Comparison of ENCODE assay signal across 19 cellular contexts in genomic region chr10:97779492-97779891, GRCh38. TPM values are rescaled to one million over a fixed set of nuclear protein-coding genes. Genes with fewer than 3 reads are reported as not detected.
DNase-seq lines count a peak whose midpoint lies in the region; ATAC-seq and TF ChIP-seq lines count a peak whose summit lies in the region.
"Had no signal": no experiment of that assay in that cellular context is flagged by ENCODE, and none has a peak within 500 bp of the region (broad histone marks: within the 10 kb centered on the region; RNA-seq: fewer than 3 reads in every experiment).

No MANE protein-coding gene starts in this region.

- TF ChIP-seq POLR2A in body of pancreas (IDR thresholded peaks at IDR 0.05), result no peak

- no peak overlapping the region for H3K27ac ChIP-seq in CD4-positive, alpha-beta T cell (ENCODE audit: low read depth, low read length)
- peak overlapping the region in 3 of 4 donors; percentile 87 to 91 (median 90) for H3K27ac ChIP-seq in body of pancreas
- H3K27ac ChIP-seq: 22Rv1, A549, GM23248, HL-60 had no signal

- ATAC-seq in activated CD8-positive, alpha-beta T cell treated with anti-CD3 and anti-CD28 coated beads, Interleukin-2, amount 10 ng/mL, durations not matched to agents 7 days and 5 days, result no peak
- ATAC-seq in activated CD8-positive, alpha-beta T cell treated with anti-CD3 and anti-CD28 coated beads for 36 hours, result no peak
- no peak for ATAC-seq in CD4-positive, alpha-beta T cell (ENCODE audit: poor library complexity)
- ATAC-seq in body of pancreas, result no peak
- ATAC-seq: A549 had no signal

- H3K27me3 Mint-ChIP-seq in activated CD8-positive, alpha-beta T cell treated with anti-CD3 and anti-CD28 coated beads, Interleukin-2, amount 10 ng/mL, durations not matched to agents 7 days and 5 days (ENCODE audit: low read depth), result peaks cover 5% of the 10 kb centered on the region
- no peaks in the 10 kb centered on the region for H3K27me3 Mint-ChIP-seq in activated CD8-positive, alpha-beta T cell treated with anti-CD3 and anti-CD28 coated beads for 36 hours
- no peaks in the 10 kb centered on the region for H3K27me3 Mint-ChIP-seq in CD4-positive, alpha-beta T cell
- no peaks in the 10 kb centered on the region for H3K27me3 Mint-ChIP-seq in progenitor cell of endocrine pancreas

- 68 to 69% methylated on average over 4 of the region's 4 CpGs for WGBS in body of pancreas, 2 donors

- POLR2A ChIA-PET in activated CD8-positive, alpha-beta T cell treated with anti-CD3 and anti-CD28 coated beads, Interleukin-2, amount 10 ng/mL, durations not matched to agents 7 days and 5 days (lab: Charles Lee), result interaction anchor here (1.1 kb wide), 1 partner anchor 17 kb away, joined by 3 read pairs; no protein-coding TSS in a partner anchor
- POLR2A ChIA-PET in activated CD8-positive, alpha-beta T cell treated with anti-CD3 and anti-CD28 coated beads for 36 hours (lab: Charles Lee), result no interaction called here
- POLR2A ChIA-PET in CD4-positive, alpha-beta T cell (lab: Charles Lee), result no interaction called here

- no peak for DNase-seq in activated CD8-positive, alpha-beta T cell treated with anti-CD3 and anti-CD28 coated beads, Interleukin-2, amount 10 ng/mL, durations not matched to agents 7 days and 5 days
- DNase-seq in activated CD8-positive, alpha-beta T cell treated with anti-CD3 and anti-CD28 coated beads for 36 hours, result no peak
- DNase-seq in CD4-positive, alpha-beta T cell, result no peak
- DNase-seq in body of pancreas (no peak), progenitor cell of endocrine pancreas (ENCODE audit: low spot score, unreplicated experiment) (no peak), activated gamma-delta T cell (lab: John Stamatoyannopoulos, UW) (no peak)
- DNase-seq in activated CD4-positive, CD25-positive, alpha-beta regulatory T cell treated with anti-CD3 and anti-CD28 coated beads, Interleukin-2, amount 50 U/mL, for 72 hours, result no peak
- DNase-seq: AML-193, Caco-2, DMS153, GDM1, GM23248, IMR-90 had no signal

- CTCF ChIA-PET in activated CD8-positive, alpha-beta T cell treated with anti-CD3 and anti-CD28 coated beads, Interleukin-2, amount 10 ng/mL, durations not matched to agents 7 days and 5 days (lab: Charles Lee), result interaction anchor here (0.7 to 5.0 kb wide), 3 partner anchors 12 to 90 kb away, joined by 3 to 46 read pairs (median 20); no protein-coding TSS in a partner anchor
- CTCF ChIA-PET in activated CD8-positive, alpha-beta T cell treated with anti-CD3 and anti-CD28 coated beads for 36 hours (lab: Charles Lee), result interaction anchor here (1.0 to 4.7 kb wide), 5 partner anchors 20 to 262 kb away, joined by 3 to 28 read pairs (median 4); no protein-coding TSS in a partner anchor
- CTCF ChIA-PET in CD4-positive, alpha-beta T cell (lab: Charles Lee), result interaction anchor here (0.6 kb wide), 1 partner anchor 63 kb away, joined by 3 read pairs; no protein-coding TSS in a partner anchor

- H3K27ac Mint-ChIP-seq in activated CD8-positive, alpha-beta T cell treated with anti-CD3 and anti-CD28 coated beads, Interleukin-2, amount 10 ng/mL, durations not matched to agents 7 days and 5 days, result peak overlapping the region; percentile 11
- no peak overlapping the region for H3K27ac Mint-ChIP-seq in activated CD8-positive, alpha-beta T cell treated with anti-CD3 and anti-CD28 coated beads for 36 hours
- peak overlapping the region; percentile 84 for H3K27ac Mint-ChIP-seq in CD4-positive, alpha-beta T cell
- peak overlapping the region; percentile 39 for H3K27ac Mint-ChIP-seq in progenitor cell of endocrine pancreas

- no peaks in the 10 kb centered on the region for H3K27me3 ChIP-seq in CD4-positive, alpha-beta T cell (ENCODE audit: control insufficient read depth, insufficient read depth, low read length)
- H3K27me3 ChIP-seq in body of pancreas, result no peaks in the 10 kb centered on the region

- H3K36me3 Mint-ChIP-seq in activated CD8-positive, alpha-beta T cell treated with anti-CD3 and anti-CD28 coated beads, Interleukin-2, amount 10 ng/mL, durations not matched to agents 7 days and 5 days (ENCODE audit: low read depth), result no peaks in the 10 kb centered on the region
- no peaks in the 10 kb centered on the region for H3K36me3 Mint-ChIP-seq in activated CD8-positive, alpha-beta T cell treated with anti-CD3 and anti-CD28 coated beads for 36 hours (ENCODE audit: low read depth)
- no peaks in the 10 kb centered on the region for H3K36me3 Mint-ChIP-seq in CD4-positive, alpha-beta T cell (ENCODE audit: low read depth)
- H3K36me3 Mint-ChIP-seq in progenitor cell of endocrine pancreas (ENCODE audit: insufficient read depth), result peaks cover 7% of the 10 kb centered on the region
- H3K36me3 Mint-ChIP-seq: CD14-positive monocyte had no signal

- H3K36me3 ChIP-seq in body of pancreas (replicated peaks in 1 of 2; ENCODE audit: insufficient read depth in 1 of 2, low read depth in 2 of 2), result no peaks in the 10 kb centered on the region
- H3K36me3 ChIP-seq: HAP-1 had no signal

- H3K4me3 ChIP-seq in body of pancreas, result no peak overlapping the region
- H3K4me3 ChIP-seq: A549, GM23248, HAP-1 had no signal

- H3K9me3 Mint-ChIP-seq in activated CD8-positive, alpha-beta T cell treated with anti-CD3 and anti-CD28 coated beads, Interleukin-2, amount 10 ng/mL, durations not matched to agents 7 days and 5 days (ENCODE audit: insufficient read depth), result no peaks in the 10 kb centered on the region
- H3K9me3 Mint-ChIP-seq in activated CD8-positive, alpha-beta T cell treated with anti-CD3 and anti-CD28 coated beads for 36 hours, result no peaks in the 10 kb centered on the region
- H3K9me3 Mint-ChIP-seq in CD4-positive, alpha-beta T cell, result no peaks in the 10 kb centered on the region
- H3K9me3 Mint-ChIP-seq in progenitor cell of endocrine pancreas (ENCODE audit: low read depth), result no peaks in the 10 kb centered on the region
- H3K9me3 Mint-ChIP-seq: CD14-positive monocyte had no signal

- peaks cover 96% of the 10 kb centered on the region for H3K4me1 ChIP-seq in body of pancreas
- H3K4me1 ChIP-seq: A549, HAP-1 had no signal

- peaks cover 33% of the 10 kb centered on the region for H3K4me1 Mint-ChIP-seq in activated CD8-positive, alpha-beta T cell treated with anti-CD3 and anti-CD28 coated beads, Interleukin-2, amount 10 ng/mL, durations not matched to agents 7 days and 5 days (ENCODE audit: low read depth)
- peaks cover 33% of the 10 kb centered on the region for H3K4me1 Mint-ChIP-seq in activated CD8-positive, alpha-beta T cell treated with anti-CD3 and anti-CD28 coated beads for 36 hours (ENCODE audit: low read depth)
- peaks cover 36% of the 10 kb centered on the region for H3K4me1 Mint-ChIP-seq in CD4-positive, alpha-beta T cell (ENCODE audit: low read depth)
- H3K4me1 Mint-ChIP-seq in progenitor cell of endocrine pancreas (ENCODE audit: low read depth), result peaks cover 46% of the 10 kb centered on the region
- H3K4me1 Mint-ChIP-seq: CD14-positive monocyte had no signal

- intact Hi-C loops in activated CD8-positive, alpha-beta T cell treated with anti-CD3 and anti-CD28 coated beads for 36 hours (cut with micrococcal nuclease), result no loop called here
- intact Hi-C loops in CD4-positive, alpha-beta T cell (cut with DNase I, micrococcal nuclease), result no loop called here
- intact Hi-C loops in body of pancreas (cut with DNase I), result no loop called here

- H3K9me3 ChIP-seq in CD4-positive, alpha-beta T cell (ENCODE audit: control insufficient read depth, low read length), result no peaks in the 10 kb centered on the region
- H3K9me3 ChIP-seq in body of pancreas, result no peaks in the 10 kb centered on the region
- H3K9me3 ChIP-seq: A549, Caco-2, HAP-1 had no signal

- H3K4me3 Mint-ChIP-seq in activated CD8-positive, alpha-beta T cell treated with anti-CD3 and anti-CD28 coated beads, Interleukin-2, amount 10 ng/mL, durations not matched to agents 7 days and 5 days, result no peak overlapping the region
- no peak overlapping the region for H3K4me3 Mint-ChIP-seq in activated CD8-positive, alpha-beta T cell treated with anti-CD3 and anti-CD28 coated beads for 36 hours
- no peak overlapping the region for H3K4me3 Mint-ChIP-seq in CD4-positive, alpha-beta T cell
- H3K4me3 Mint-ChIP-seq in progenitor cell of endocrine pancreas (ENCODE audit: low read depth), result no peak overlapping the region
- H3K4me3 Mint-ChIP-seq: CD14-positive monocyte had no signal

- TF ChIP-seq CTCF in activated CD8-positive, alpha-beta T cell treated with anti-CD3 and anti-CD28 coated beads for 36 hours (IDR thresholded peaks at IDR 0.05), result no peak
- TF ChIP-seq CTCF in CD4-positive, alpha-beta T cell (IDR thresholded peaks at IDR 0.05), result no peak
- TF ChIP-seq CTCF in body of pancreas (IDR thresholded peaks at IDR 0.05) (no peak), progenitor cell of endocrine pancreas (IDR thresholded peaks at IDR 0.05; ENCODE audit: unreplicated experiment) (no peak)

RNA-seq across cellular contexts. Expression of gene SFRP5, which starts 7.7 kb away (rescaled TPM):
- total RNA-seq in activated CD8-positive, alpha-beta T cell treated with anti-CD3 and anti-CD28 coated beads, Interleukin-2, amount 10 ng/mL, durations not matched to agents 7 days and 5 days, result under 1 TPM; 0.24 to 0.42 TPM
- under 1 TPM; 0.60 to 0.74 TPM for total RNA-seq in activated CD8-positive, alpha-beta T cell treated with anti-CD3 and anti-CD28 coated beads for 36 hours
- total RNA-seq in CD4-positive, alpha-beta T cell, result not detected
- total RNA-seq in body of pancreas (100 to 1,000 TPM; 163 to 226 TPM), progenitor cell of endocrine pancreas (73.1 and 81.0 TPM in 2 replicates)
- total RNA-seq: GM23248, H4, IMR-90 had no signal

RNA-seq across cellular contexts. Expression of gene ZFYVE27, which starts 42.6 kb away (rescaled TPM):
- 10 to 100 TPM; 23.8 to 27.3 TPM for total RNA-seq in activated CD8-positive, alpha-beta T cell treated with anti-CD3 and anti-CD28 coated beads, Interleukin-2, amount 10 ng/mL, durations not matched to agents 7 days and 5 days
- total RNA-seq in activated CD8-positive, alpha-beta T cell treated with anti-CD3 and anti-CD28 coated beads for 36 hours, result 10 to 100 TPM; 18.1 to 20.1 TPM
- total RNA-seq in CD4-positive, alpha-beta T cell, result 10 to 100 TPM; 58.4 to 60.6 TPM
- total RNA-seq in body of pancreas, result 10 to 100 TPM; 14.8 to 32.6 TPM
- 43.4 and 44.2 TPM in 2 replicates for total RNA-seq in progenitor cell of endocrine pancreas

Comparison
In these comparisons a context has a peak if more than half of its experiments do, and no peak if none do; other contexts are left out.
1. RNA of gene SFRP5, which starts 7.7 kb away (total RNA-seq): 163 to 226 TPM in body of pancreas and 73.1 to 81.0 TPM in progenitor cell of endocrine pancreas; 0.60 to 0.74 TPM in activated CD8-positive, alpha-beta T cell treated with anti-CD3 and anti-CD28 coated beads for 36 hours, 0.24 to 0.42 TPM in activated CD8-positive, alpha-beta T cell treated with anti-CD3 and anti-CD28 coated beads, Interleukin-2, amount 10 ng/mL, durations not matched to agents 7 days and 5 days and not detected in CD4-positive, alpha-beta T cell; every median in the first group is over 10 times any median in the second.